Comparison of ENCODE assay signal across 1 cellular context in the genomic region with DNA sequence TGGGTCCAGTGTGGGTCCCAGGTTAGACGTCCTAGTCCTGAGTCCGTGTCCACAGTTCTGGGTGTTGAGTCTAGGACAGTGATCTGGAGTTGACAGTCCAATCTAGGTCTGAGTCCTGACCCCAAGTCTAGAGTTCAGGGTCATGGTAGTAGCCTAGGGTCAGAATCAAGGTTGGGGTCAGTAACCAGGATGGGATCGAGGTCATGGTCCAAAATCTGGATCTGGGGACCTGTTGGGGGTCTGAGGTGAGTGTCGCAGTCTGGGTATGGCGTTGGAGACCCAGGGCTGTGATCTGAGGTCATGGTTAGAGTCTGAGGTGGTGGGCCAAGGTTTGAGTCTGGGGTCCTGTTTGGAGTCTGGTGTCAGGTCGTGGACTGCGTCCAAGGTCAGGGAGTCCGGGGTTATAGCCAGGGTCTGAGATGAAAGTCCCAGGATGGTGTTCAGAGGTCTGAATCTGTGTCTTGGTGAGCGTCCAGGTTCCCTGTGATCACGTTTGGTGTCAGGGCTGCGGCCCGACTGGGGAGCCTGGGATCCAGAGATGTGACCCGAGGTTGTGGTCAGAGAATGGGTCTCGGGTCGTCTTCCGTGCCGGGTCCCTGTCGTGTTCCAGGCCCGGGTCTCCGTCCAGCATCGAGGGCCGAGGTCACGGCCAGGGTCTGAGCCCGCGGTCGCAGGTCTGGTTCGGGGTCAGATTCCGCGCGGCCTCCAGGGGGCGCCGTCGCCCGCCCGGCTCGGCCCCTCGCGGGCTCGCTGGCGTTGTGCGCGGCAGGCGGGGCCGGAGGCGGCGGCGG.
A peak's percentile ranks its signal among the peaks of the same experiment; 100 is the strongest.
TF ChIP-seq lines count a peak whose summit lies in the region.

No MANE protein-coding gene starts in this region.

TF ChIP-seq in HepG2, 621 proteins besides CTCF, POLR2A, EP300 and RAD21 (continued from another document and continues in another):
- TF ChIP-seq, protein P1, sequence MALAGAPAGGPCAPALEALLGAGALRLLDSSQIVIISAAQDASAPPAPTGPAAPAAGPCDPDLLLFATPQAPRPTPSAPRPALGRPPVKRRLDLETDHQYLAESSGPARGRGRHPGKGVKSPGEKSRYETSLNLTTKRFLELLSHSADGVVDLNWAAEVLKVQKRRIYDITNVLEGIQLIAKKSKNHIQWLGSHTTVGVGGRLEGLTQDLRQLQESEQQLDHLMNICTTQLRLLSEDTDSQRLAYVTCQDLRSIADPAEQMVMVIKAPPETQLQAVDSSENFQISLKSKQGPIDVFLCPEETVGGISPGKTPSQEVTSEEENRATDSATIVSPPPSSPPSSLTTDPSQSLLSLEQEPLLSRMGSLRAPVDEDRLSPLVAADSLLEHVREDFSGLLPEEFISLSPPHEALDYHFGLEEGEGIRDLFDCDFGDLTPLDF (CRISPR knock-in tag; IDR thresholded peaks at IDR 0.05): no peak
- no peak for TF ChIP-seq SNAI1 (CRISPR knock-in tag; IDR thresholded peaks at IDR 0.05; ENCODE audit: borderline replicate concordance)
- TF ChIP-seq, protein P2, sequence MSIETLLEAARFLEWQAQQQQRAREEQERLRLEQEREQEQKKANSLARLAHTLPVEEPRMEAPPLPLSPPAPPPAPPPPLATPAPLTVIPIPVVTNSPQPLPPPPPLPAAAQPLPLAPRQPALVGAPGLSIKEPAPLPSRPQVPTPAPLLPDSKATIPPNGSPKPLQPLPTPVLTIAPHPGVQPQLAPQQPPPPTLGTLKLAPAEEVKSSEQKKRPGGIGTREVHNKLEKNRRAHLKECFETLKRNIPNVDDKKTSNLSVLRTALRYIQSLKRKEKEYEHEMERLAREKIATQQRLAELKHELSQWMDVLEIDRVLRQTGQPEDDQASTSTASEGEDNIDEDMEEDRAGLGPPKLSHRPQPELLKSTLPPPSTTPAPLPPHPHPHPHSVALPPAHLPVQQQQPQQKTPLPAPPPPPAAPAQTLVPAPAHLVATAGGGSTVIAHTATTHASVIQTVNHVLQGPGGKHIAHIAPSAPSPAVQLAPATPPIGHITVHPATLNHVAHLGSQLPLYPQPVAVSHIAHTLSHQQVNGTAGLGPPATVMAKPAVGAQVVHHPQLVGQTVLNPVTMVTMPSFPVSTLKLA (IDR thresholded peaks at IDR 0.05): no peak
- no peak for TF ChIP-seq HCFC1 (IDR thresholded peaks at IDR 0.05; ENCODE audit: low read depth, low read length)
- no peak for TF ChIP-seq CAMTA2 (CRISPR knock-in tag; IDR thresholded peaks at IDR 0.05; ENCODE audit: borderline replicate concordance)
- TF ChIP-seq NCOA1 (CRISPR knock-in tag; IDR thresholded peaks at IDR 0.05): no peak
- no peak for TF ChIP-seq SAFB2 (CRISPR knock-in tag; IDR thresholded peaks at IDR 0.05; ENCODE audit: borderline replicate concordance, low read depth)
- TF ChIP-seq, protein P3, sequence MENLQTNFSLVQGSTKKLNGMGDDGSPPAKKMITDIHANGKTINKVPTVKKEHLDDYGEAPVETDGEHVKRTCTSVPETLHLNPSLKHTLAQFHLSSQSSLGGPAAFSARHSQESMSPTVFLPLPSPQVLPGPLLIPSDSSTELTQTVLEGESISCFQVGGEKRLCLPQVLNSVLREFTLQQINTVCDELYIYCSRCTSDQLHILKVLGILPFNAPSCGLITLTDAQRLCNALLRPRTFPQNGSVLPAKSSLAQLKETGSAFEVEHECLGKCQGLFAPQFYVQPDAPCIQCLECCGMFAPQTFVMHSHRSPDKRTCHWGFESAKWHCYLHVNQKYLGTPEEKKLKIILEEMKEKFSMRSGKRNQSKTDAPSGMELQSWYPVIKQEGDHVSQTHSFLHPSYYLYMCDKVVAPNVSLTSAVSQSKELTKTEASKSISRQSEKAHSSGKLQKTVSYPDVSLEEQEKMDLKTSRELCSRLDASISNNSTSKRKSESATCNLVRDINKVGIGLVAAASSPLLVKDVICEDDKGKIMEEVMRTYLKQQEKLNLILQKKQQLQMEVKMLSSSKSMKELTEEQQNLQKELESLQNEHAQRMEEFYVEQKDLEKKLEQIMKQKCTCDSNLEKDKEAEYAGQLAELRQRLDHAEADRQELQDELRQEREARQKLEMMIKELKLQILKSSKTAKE (CRISPR knock-in tag; IDR thresholded peaks at IDR 0.05; ENCODE audit: borderline replicate concordance): no peak
- TF ChIP-seq, protein P4, sequence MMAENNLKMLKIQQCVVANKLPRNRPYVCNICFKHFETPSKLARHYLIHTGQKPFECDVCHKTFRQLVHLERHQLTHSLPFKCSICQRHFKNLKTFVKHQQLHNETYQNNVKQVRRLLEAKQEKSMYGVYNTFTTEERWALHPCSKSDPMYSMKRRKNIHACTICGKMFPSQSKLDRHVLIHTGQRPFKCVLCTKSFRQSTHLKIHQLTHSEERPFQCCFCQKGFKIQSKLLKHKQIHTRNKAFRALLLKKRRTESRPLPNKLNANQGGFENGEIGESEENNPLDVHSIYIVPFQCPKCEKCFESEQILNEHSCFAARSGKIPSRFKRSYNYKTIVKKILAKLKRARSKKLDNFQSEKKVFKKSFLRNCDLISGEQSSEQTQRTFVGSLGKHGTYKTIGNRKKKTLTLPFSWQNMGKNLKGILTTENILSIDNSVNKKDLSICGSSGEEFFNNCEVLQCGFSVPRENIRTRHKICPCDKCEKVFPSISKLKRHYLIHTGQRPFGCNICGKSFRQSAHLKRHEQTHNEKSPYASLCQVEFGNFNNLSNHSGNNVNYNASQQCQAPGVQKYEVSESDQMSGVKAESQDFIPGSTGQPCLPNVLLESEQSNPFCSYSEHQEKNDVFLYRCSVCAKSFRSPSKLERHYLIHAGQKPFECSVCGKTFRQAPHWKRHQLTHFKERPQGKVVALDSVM (CRISPR knock-in tag; IDR thresholded peaks at IDR 0.05): no peak
- TF ChIP-seq, protein P5, sequence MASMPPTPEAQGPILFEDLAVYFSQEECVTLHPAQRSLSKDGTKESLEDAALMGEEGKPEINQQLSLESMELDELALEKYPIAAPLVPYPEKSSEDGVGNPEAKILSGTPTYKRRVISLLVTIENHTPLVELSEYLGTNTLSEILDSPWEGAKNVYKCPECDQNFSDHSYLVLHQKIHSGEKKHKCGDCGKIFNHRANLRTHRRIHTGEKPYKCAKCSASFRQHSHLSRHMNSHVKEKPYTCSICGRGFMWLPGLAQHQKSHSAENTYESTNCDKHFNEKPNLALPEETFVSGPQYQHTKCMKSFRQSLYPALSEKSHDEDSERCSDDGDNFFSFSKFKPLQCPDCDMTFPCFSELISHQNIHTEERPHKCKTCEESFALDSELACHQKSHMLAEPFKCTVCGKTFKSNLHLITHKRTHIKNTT (CRISPR knock-in tag; IDR thresholded peaks at IDR 0.05): no peak
- TF ChIP-seq, protein P6, sequence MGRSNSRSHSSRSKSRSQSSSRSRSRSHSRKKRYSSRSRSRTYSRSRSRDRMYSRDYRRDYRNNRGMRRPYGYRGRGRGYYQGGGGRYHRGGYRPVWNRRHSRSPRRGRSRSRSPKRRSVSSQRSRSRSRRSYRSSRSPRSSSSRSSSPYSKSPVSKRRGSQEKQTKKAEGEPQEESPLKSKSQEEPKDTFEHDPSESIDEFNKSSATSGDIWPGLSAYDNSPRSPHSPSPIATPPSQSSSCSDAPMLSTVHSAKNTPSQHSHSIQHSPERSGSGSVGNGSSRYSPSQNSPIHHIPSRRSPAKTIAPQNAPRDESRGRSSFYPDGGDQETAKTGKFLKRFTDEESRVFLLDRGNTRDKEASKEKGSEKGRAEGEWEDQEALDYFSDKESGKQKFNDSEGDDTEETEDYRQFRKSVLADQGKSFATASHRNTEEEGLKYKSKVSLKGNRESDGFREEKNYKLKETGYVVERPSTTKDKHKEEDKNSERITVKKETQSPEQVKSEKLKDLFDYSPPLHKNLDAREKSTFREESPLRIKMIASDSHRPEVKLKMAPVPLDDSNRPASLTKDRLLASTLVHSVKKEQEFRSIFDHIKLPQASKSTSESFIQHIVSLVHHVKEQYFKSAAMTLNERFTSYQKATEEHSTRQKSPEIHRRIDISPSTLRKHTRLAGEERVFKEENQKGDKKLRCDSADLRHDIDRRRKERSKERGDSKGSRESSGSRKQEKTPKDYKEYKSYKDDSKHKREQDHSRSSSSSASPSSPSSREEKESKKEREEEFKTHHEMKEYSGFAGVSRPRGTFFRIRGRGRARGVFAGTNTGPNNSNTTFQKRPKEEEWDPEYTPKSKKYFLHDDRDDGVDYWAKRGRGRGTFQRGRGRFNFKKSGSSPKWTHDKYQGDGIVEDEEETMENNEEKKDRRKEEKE (IDR thresholded peaks at IDR 0.05): no peak
- TF ChIP-seq ZNF460 (CRISPR knock-in tag; IDR thresholded peaks at IDR 0.05; ENCODE audit: borderline replicate concordance): no peak
- peak; percentile 72; the same call in 1 of the 2 replicates for TF ChIP-seq ZNF777 (CRISPR knock-in tag; IDR thresholded peaks at IDR 0.05)
- TF ChIP-seq HMG20B (CRISPR knock-in tag; conservative IDR thresholded peaks at IDR 0.05): no peak
- TF ChIP-seq, protein P7, sequence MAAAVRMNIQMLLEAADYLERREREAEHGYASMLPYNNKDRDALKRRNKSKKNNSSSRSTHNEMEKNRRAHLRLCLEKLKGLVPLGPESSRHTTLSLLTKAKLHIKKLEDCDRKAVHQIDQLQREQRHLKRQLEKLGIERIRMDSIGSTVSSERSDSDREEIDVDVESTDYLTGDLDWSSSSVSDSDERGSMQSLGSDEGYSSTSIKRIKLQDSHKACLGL (CRISPR knock-in tag; IDR thresholded peaks at IDR 0.05): 0 out of 2 replicates have a peak, but pooled peaks have one; percentile 14
- TF ChIP-seq, protein P8, sequence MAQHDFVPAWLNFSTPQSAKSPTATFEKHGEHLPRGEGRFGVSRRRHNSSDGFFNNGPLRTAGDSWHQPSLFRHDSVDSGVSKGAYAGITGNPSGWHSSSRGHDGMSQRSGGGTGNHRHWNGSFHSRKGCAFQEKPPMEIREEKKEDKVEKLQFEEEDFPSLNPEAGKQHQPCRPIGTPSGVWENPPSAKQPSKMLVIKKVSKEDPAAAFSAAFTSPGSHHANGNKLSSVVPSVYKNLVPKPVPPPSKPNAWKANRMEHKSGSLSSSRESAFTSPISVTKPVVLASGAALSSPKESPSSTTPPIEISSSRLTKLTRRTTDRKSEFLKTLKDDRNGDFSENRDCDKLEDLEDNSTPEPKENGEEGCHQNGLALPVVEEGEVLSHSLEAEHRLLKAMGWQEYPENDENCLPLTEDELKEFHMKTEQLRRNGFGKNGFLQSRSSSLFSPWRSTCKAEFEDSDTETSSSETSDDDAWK (CRISPR knock-in tag; IDR thresholded peaks at IDR 0.05): no peak
- TF ChIP-seq, protein P9, sequence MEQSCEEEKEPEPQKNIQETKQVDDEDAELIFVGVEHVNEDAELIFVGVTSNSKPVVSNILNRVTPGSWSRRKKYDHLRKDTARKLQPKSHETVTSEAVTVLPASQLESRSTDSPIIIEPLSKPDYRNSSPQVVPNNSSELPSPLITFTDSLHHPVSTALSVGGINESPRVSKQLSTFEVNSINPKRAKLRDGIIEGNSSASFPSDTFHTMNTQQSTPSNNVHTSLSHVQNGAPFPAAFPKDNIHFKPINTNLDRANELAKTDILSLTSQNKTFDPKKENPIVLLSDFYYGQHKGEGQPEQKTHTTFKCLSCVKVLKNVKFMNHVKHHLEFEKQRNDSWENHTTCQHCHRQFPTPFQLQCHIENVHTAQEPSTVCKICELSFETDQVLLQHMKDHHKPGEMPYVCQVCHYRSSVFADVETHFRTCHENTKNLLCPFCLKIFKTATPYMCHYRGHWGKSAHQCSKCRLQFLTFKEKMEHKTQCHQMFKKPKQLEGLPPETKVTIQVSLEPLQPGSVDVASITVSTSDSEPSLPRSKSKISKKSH (CRISPR knock-in tag; IDR thresholded peaks at IDR 0.05; ENCODE audit: borderline replicate concordance): no peak
- no peak; the same call in 1 of the 2 replicates for TF ChIP-seq ZNF788 (CRISPR knock-in tag; IDR thresholded peaks at IDR 0.05; ENCODE audit: borderline replicate concordance)
- no peak for TF ChIP-seq ZNF607 (CRISPR knock-in tag; IDR thresholded peaks at IDR 0.05; ENCODE audit: borderline replicate concordance)
- TF ChIP-seq, protein P10, sequence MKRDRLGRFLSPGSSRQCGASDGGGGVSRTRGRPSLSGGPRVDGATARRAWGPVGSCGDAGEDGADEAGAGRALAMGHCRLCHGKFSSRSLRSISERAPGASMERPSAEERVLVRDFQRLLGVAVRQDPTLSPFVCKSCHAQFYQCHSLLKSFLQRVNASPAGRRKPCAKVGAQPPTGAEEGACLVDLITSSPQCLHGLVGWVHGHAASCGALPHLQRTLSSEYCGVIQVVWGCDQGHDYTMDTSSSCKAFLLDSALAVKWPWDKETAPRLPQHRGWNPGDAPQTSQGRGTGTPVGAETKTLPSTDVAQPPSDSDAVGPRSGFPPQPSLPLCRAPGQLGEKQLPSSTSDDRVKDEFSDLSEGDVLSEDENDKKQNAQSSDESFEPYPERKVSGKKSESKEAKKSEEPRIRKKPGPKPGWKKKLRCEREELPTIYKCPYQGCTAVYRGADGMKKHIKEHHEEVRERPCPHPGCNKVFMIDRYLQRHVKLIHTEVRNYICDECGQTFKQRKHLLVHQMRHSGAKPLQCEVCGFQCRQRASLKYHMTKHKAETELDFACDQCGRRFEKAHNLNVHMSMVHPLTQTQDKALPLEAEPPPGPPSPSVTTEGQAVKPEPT (CRISPR knock-in tag; IDR thresholded peaks at IDR 0.05; ENCODE audit: low read depth): no peak
- TF ChIP-seq, protein P11, sequence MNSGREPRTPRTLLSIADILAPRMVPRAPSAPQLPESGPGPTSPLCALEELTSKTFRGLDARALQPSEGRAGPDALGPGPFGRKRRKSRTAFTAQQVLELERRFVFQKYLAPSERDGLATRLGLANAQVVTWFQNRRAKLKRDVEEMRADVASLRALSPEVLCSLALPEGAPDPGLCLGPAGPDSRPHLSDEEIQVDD (CRISPR knock-in tag; IDR thresholded peaks at IDR 0.05; ENCODE audit: borderline replicate concordance): no peak
- TF ChIP-seq, protein P12, sequence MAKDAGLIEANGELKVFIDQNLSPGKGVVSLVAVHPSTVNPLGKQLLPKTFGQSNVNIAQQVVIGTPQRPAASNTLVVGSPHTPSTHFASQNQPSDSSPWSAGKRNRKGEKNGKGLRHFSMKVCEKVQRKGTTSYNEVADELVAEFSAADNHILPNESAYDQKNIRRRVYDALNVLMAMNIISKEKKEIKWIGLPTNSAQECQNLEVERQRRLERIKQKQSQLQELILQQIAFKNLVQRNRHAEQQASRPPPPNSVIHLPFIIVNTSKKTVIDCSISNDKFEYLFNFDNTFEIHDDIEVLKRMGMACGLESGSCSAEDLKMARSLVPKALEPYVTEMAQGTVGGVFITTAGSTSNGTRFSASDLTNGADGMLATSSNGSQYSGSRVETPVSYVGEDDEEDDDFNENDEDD (CRISPR knock-in tag; IDR thresholded peaks at IDR 0.05; ENCODE audit: borderline replicate concordance): no peak
- TF ChIP-seq, protein P13, sequence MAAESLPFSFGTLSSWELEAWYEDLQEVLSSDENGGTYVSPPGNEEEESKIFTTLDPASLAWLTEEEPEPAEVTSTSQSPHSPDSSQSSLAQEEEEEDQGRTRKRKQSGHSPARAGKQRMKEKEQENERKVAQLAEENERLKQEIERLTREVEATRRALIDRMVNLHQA (CRISPR knock-in tag; IDR thresholded peaks at IDR 0.05): no peak
- TF ChIP-seq ETV5 (CRISPR knock-in tag; IDR thresholded peaks at IDR 0.05; ENCODE audit: borderline replicate concordance): peak; percentile 29; the same call in 1 of the 2 replicates
- TF ChIP-seq STAG1 (CRISPR knock-in tag; IDR thresholded peaks at IDR 0.05): peak; percentile 70
- 0 out of 2 replicates have a peak, but pooled peaks have one; percentile 46 for TF ChIP-seq ZNF350 (CRISPR knock-in tag; IDR thresholded peaks at IDR 0.05; ENCODE audit: borderline replicate concordance, low read depth)
- no peak for TF ChIP-seq ZSCAN9 (CRISPR knock-in tag; IDR thresholded peaks at IDR 0.05; ENCODE audit: borderline replicate concordance)
- no peak for TF ChIP-seq PTBP1 (IDR thresholded peaks at IDR 0.05; ENCODE audit: low read depth, low read length, poor library complexity, severe bottlenecking)
- no peak for TF ChIP-seq AHR (CRISPR knock-in tag; IDR thresholded peaks at IDR 0.05)
